ENCODE assay signal across 10 cellular contexts in the genomic region with DNA sequence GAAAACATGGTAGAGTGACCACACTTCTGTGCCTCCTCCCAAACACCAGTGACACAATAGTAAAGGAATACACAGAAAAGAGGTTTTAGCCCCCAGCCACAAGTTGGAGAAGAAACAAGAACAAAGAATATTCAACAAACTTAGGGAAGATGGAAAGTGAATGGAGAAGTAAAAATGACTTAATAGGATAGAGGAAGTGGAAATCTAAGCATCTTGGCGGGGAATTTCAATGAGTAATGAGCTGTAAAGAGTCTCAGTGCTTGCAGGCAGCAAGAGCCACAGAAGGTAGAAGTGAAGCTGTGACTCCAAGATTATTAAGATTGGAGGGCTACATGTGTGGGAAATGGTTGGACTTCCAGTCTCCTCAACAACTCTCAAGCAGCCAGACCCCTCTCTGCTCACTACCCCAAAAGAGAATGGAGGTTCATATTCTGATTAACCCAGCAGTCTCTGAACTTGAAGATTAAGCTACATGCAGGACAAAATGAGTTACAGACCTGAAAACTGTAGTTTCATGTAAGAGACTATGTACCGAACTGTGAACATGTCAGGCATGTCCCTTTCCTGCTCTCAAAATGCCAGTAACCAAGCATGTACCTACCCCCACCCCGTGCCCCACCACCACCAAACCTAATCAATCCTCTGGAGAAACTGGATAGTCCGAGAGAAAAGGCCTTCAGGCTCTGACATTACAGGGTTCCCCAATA. TPM values are rescaled to one million over a fixed set of nuclear protein-coding genes. Genes with fewer than 3 reads are reported as not detected.
A peak's percentile ranks its signal among the peaks of the same experiment; 100 is the strongest.
DNase-seq lines count a peak whose midpoint lies in the region; ATAC-seq, FAIRE-seq and TF ChIP-seq lines count a peak whose summit lies in the region.
"Had no signal": no experiment of that assay in that cellular context is flagged by ENCODE, and none has a peak within 500 bp of the region (broad histone marks: within the 10 kb centered on the region; RNA-seq: fewer than 3 reads in every experiment).

No MANE protein-coding gene starts in this region.

- H3K4me1 ChIP-seq in rectal smooth muscle tissue (ENCODE audit: control insufficient read depth, insufficient read depth, low read length) (peaks cover 12% of the 10 kb centered on the region), kidney (ENCODE audit: control insufficient read depth in 1 of 2, insufficient read depth in 1 of 2, low read depth in 1 of 2, low read length in 2 of 2) (no peaks in the 10 kb centered on the region)

- no peak for FAIRE-seq in kidney (lab: Jason Lieb, UNC)
- FAIRE-seq: H1 had no signal

- H3K9ac ChIP-seq in rectal smooth muscle tissue (ENCODE audit: low read length) (no peak overlapping the region), kidney (ENCODE audit: low read length in 2 of 2) (no peak overlapping the region)

- H3K27ac ChIP-seq in rectal smooth muscle tissue (ENCODE audit: low read depth, low read length): peak overlapping the region; percentile 52
- H3K27ac ChIP-seq in kidney (ENCODE audit: low read depth in 2 of 2, low read length in 2 of 2): no peak overlapping the region
- H3K27ac ChIP-seq: SK-N-MC had no signal

- no peaks in the 10 kb centered on the region for H3K36me3 Mint-ChIP-seq in dendritic cell treated with granulocyte-macrophage colony-stimulating factor and Interleukin-4, amounts not matched to agents 40 ng/mL and 50 ng/mL, for 4 days (ENCODE audit: low read depth)

- DNase-seq in M059J (ENCODE audit: low read depth) (peak; percentile 42), kidney (no peak), NK-92 (lab: John Stamatoyannopoulos, UW; ENCODE audit: unreplicated experiment) (no peak), NCI-H1417 treated with DMSO at 0.1 percent for 48 hours (lab: John Stamatoyannopoulos, UW) (no peak)

- TF ChIP-seq CTCF in kidney (IDR thresholded peaks at IDR 0.05; ENCODE audit: borderline replicate concordance, extremely low read depth, insufficient read depth): no peak

- H3K4me3 Mint-ChIP-seq in dendritic cell treated with granulocyte-macrophage colony-stimulating factor and Interleukin-4, amounts not matched to agents 40 ng/mL and 50 ng/mL, for 4 days: no peak overlapping the region

- H3K4me3 ChIP-seq in rectal smooth muscle tissue (ENCODE audit: low read length): no peak overlapping the region
- no peak overlapping the region for H3K4me3 ChIP-seq in kidney (ENCODE audit: low read length in 2 of 2)
- H3K4me3 ChIP-seq: SK-N-MC had no signal

- H3K36me3 ChIP-seq in rectal smooth muscle tissue (ENCODE audit: control insufficient read depth, insufficient read depth, low read length) (no peaks in the 10 kb centered on the region), kidney (ENCODE audit: control insufficient read depth in 1 of 2, insufficient read depth in 2 of 2, low read length in 2 of 2) (no peaks in the 10 kb centered on the region)

- H3K4me1 Mint-ChIP-seq in dendritic cell treated with granulocyte-macrophage colony-stimulating factor and Interleukin-4, amounts not matched to agents 40 ng/mL and 50 ng/mL, for 4 days (ENCODE audit: low read depth): peaks cover 66% of the 10 kb centered on the region

- H3K27me3 Mint-ChIP-seq in dendritic cell treated with granulocyte-macrophage colony-stimulating factor and Interleukin-4, amounts not matched to agents 40 ng/mL and 50 ng/mL, for 4 days: peaks cover 5% of the 10 kb centered on the region

- no peaks in the 10 kb centered on the region for H3K9me3 Mint-ChIP-seq in dendritic cell treated with granulocyte-macrophage colony-stimulating factor and Interleukin-4, amounts not matched to agents 40 ng/mL and 50 ng/mL, for 4 days

- H3K27me3 ChIP-seq in rectal smooth muscle tissue (ENCODE audit: control insufficient read depth, insufficient read depth, low read length): no peaks in the 10 kb centered on the region

- peak overlapping the region; percentile 60 for H3K27ac Mint-ChIP-seq in dendritic cell treated with granulocyte-macrophage colony-stimulating factor and Interleukin-4, amounts not matched to agents 40 ng/mL and 50 ng/mL, for 4 days

- intact Hi-C loops in dendritic cell treated with granulocyte-macrophage colony-stimulating factor and Interleukin-4, amounts not matched to agents 40 ng/mL and 50 ng/mL, for 4 days (cut with micrococcal nuclease): loop anchor here (5.0 kb wide), 1 partner anchor 33 kb away; no protein-coding TSS in a partner anchor
- intact Hi-C loops in kidney (cut with DNase I): no loop called here

- ATAC-seq in GM18511 (IDR thresholded peaks at IDR 0.05; ENCODE audit: unreplicated experiment): peak; percentile 69
- ATAC-seq in HG02798 (IDR thresholded peaks at IDR 0.05; ENCODE audit: poor library complexity, unreplicated experiment): no peak

- no peaks in the 10 kb centered on the region for H3K9me3 ChIP-seq in kidney (ENCODE audit: control insufficient read depth in 1 of 2, low read length in 2 of 2)

RNA-seq across cellular contexts. Expression of gene HNRNPLL, which starts 16.9 kb away (rescaled TPM):
- total RNA-seq in M059J (2014; rRNA removed; shearing (Covaris generic)): 30.7 and 42.8 TPM in 2 replicates
- 51.0 TPM for total RNA-seq in kidney
- 15.5 TPM for polyA plus RNA-seq in kidney (ENCODE audit: insufficient read depth, low read depth, low replicate concordance)

RNA-seq across cellular contexts. Expression of gene GALM, which starts 46.3 kb away (rescaled TPM):
- 3.1 and 3.7 TPM in 2 replicates for total RNA-seq in M059J (2014; rRNA removed; shearing (Covaris generic))
- 17.9 TPM for total RNA-seq in kidney
- polyA plus RNA-seq in kidney (ENCODE audit: insufficient read depth, low read depth, low replicate concordance): 79.9 TPM
